In genomic region chr11:14905104-14906033, GRCh38 we compare ENCODE assay signal across 8 cellular contexts. TPM values are rescaled to one million over a fixed set of nuclear protein-coding genes. Genes with fewer than 3 reads are reported as not detected.
DNase-seq lines count a peak whose midpoint lies in the region; ATAC-seq, FAIRE-seq and TF ChIP-seq lines count a peak whose summit lies in the region.

No MANE protein-coding gene starts in this region.

- H3K4me3 ChIP-seq in astrocyte of the spinal cord (ENCODE audit: low read depth, low read length) (peak overlapping the region; percentile 57), keratinocyte (ENCODE audit: control insufficient read depth in 2 of 3, extremely low read depth in 1 of 3, insufficient read depth in 2 of 3, low read depth in 1 of 3, low read length in 3 of 3) (no peak overlapping the region)

- H3K4me1 ChIP-seq in keratinocyte (ENCODE audit: control insufficient read depth, extremely low read depth, insufficient read depth, low read length), result peaks cover 3% of the 10 kb centered on the region

- no peaks in the 10 kb centered on the region for H3K79me2 ChIP-seq in keratinocyte (ENCODE audit: control insufficient read depth, insufficient read depth, low read length)

- peak; percentile 31 for ATAC-seq in GM18519 (IDR thresholded peaks at IDR 0.05; ENCODE audit: low FRiP score, unreplicated experiment)
- ATAC-seq in HG03025 (IDR thresholded peaks at IDR 0.05; ENCODE audit: low FRiP score, unreplicated experiment), result peak; percentile 57

- no peaks in the 10 kb centered on the region for H3K9me3 ChIP-seq in keratinocyte (ENCODE audit: control insufficient read depth, low read depth, low read length)

- dilution Hi-C loops in keratinocyte (cut with MboI; ENCODE audit: extremely low pct_ligation_motif_present, low sequenced_read_pairs), result no loop called here

- FAIRE-seq in keratinocyte (lab: Jason Lieb, UNC), result no peak

- H4K20me1 ChIP-seq in keratinocyte (ENCODE audit: control insufficient read depth, extremely low read depth, insufficient read depth, low read length), result no peaks in the 10 kb centered on the region

- DNase-seq in T follicular helper cell (ENCODE audit: low read depth) (peak; percentile 67), astrocyte of the spinal cord (ENCODE audit: low read depth, low spot score) (peak; percentile 44), keratinocyte (ENCODE audit: low read depth, low spot score) (no peak), NCI-H1048 (lab: John Stamatoyannopoulos, UW) (no peak), NCI-H2029 treated with DMSO at 0.1 percent for 48 hours (lab: John Stamatoyannopoulos, UW) (no peak)
- peak; percentile 68 for DNase-seq in stimulated activated CD4-positive, alpha-beta T cell treated with anti-CD3 and anti-CD28 coated beads, Interleukin-4, amount 100 ng/mL, for 24 hours

- peak overlapping the region; percentile 16 for H2AFZ ChIP-seq in keratinocyte (ENCODE audit: control insufficient read depth, low read length)

- peaks cover 12% of the 10 kb centered on the region for H3K27me3 ChIP-seq in keratinocyte (ENCODE audit: control insufficient read depth, extremely low read depth, insufficient read depth, low read length)

- H3K9ac ChIP-seq in keratinocyte (ENCODE audit: control insufficient read depth, extremely low read depth, insufficient read depth, low read length), result no peak overlapping the region

- H3K36me3 ChIP-seq in keratinocyte (ENCODE audit: control insufficient read depth in 2 of 2, extremely low read depth in 1 of 2, insufficient read depth in 2 of 2, low read length in 2 of 2), result no peaks in the 10 kb centered on the region

- H3K4me2 ChIP-seq in keratinocyte (ENCODE audit: control insufficient read depth, extremely low read depth, insufficient read depth, low read depth, low read length), result peak overlapping the region; percentile 39

- peak; percentile 72 for TF ChIP-seq CTCF in astrocyte of the spinal cord (IDR thresholded peaks at IDR 0.05; ENCODE audit: low read depth, low read length)
- no peak for TF ChIP-seq CTCF in keratinocyte (optimal IDR thresholded peaks at IDR 0.05 in 1 of 3, IDR thresholded peaks at IDR 0.05 in 1 of 3, conservative IDR thresholded peaks at IDR 0.05 in 1 of 3; ENCODE audit: extremely low read depth in 1 of 3, insufficient read depth in 2 of 3, low read length in 3 of 3)

- no peak overlapping the region for H3K27ac ChIP-seq in keratinocyte (ENCODE audit: control insufficient read depth, insufficient read depth, low read length)

- in situ Hi-C loops in astrocyte of the spinal cord (cut with HindIII; ENCODE audit: low sequenced_read_pairs), result no loop called here

- H3K9me1 ChIP-seq in keratinocyte (ENCODE audit: control insufficient read depth, extremely low read depth, insufficient read depth, low read length), result no peaks in the 10 kb centered on the region

RNA-seq across cellular contexts. Expression of gene CYP2R1, which starts 13.3 kb away (rescaled TPM):
- polyA plus RNA-seq in keratinocyte, result 6.5 to 15.5 TPM (median 14.4 TPM) in 3 replicates
- polyA plus RNA-seq in keratinocyte (2011; ENCODE audit: low read depth), result 8.6 TPM
- 5.7 and 13.2 TPM in 2 replicates for polyA plus RNA-seq in keratinocyte (2011; cell fraction: cytosol; rRNA removed)
- 28.1 and 28.5 TPM in 2 replicates for polyA plus RNA-seq in keratinocyte (2011; cell fraction: nucleus; rRNA removed)
- polyA plus RNA-seq in keratinocyte (2012; ENCODE audit: low replicate concordance), result 12.6 and 34.1 TPM in 2 replicates
- polyA minus RNA-seq in keratinocyte, result 0.62 to 12.6 TPM (median 7.1 TPM) in 3 replicates
- 3.8 TPM for polyA minus RNA-seq in keratinocyte (2011; cell fraction: cytosol; rRNA and poly(A)+ RNA removed)
- 5.0 and 8.5 TPM in 2 replicates for polyA minus RNA-seq in keratinocyte (2011; cell fraction: nucleus; rRNA and poly(A)+ RNA removed)

Comparison
In these comparisons a context has a peak if more than half of its experiments do, and no peak if none do; other contexts are left out.
1. DNase-seq: peak in T follicular helper cell (single experiment), astrocyte of the spinal cord (single experiment) and stimulated activated CD4-positive, alpha-beta T cell treated with anti-CD3 and anti-CD28 coated beads, Interleukin-4, amount 100 ng/mL, for 24 hours (single experiment); none in keratinocyte (single experiment), NCI-H1048 (single experiment) and NCI-H2029 treated with DMSO at 0.1 percent for 48 hours (single experiment).